In genomic region chr17:27315322-27315721, GRCh38 we compare ENCODE assay signal across 8 cellular contexts. TPM values are rescaled to one million over a fixed set of nuclear protein-coding genes. Genes with fewer than 3 reads are reported as not detected.
DNase-seq lines count a peak whose midpoint lies in the region; ATAC-seq and TF ChIP-seq lines count a peak whose summit lies in the region.

No MANE protein-coding gene starts in this region.

- no peaks in the 10 kb centered on the region for H3K4me1 Mint-ChIP-seq in stimulated activated naive CD8-positive, alpha-beta T cell treated with anti-CD3 and anti-CD28 coated beads, Interleukin-15, amount 100 ng/mL, for 72 hours

- no peak overlapping the region for H3K4me3 ChIP-seq in Peyer's patch

- no peak for TF ChIP-seq POLR2A in Peyer's patch (IDR thresholded peaks at IDR 0.05)

- H3K4me1 ChIP-seq in Peyer's patch = peaks cover 0 to 30% (median 3%) of the 10 kb centered on the region in 4 donors

- peak; percentile 45 for ATAC-seq in Right ventricle myocardium inferior
- no peak for ATAC-seq in GM18517 (IDR thresholded peaks at IDR 0.05; ENCODE audit: unreplicated experiment)
- ATAC-seq in stimulated activated naive CD8-positive, alpha-beta T cell treated with anti-CD3 and anti-CD28 coated beads, Interleukin-15, amount 100 ng/mL, for 72 hours = no peak

- H3K9me3 Mint-ChIP-seq in stimulated activated naive CD8-positive, alpha-beta T cell treated with anti-CD3 and anti-CD28 coated beads, Interleukin-15, amount 100 ng/mL, for 72 hours = no peaks in the 10 kb centered on the region

- no peak overlapping the region for H3K27ac Mint-ChIP-seq in stimulated activated naive CD8-positive, alpha-beta T cell treated with anti-CD3 and anti-CD28 coated beads, Interleukin-15, amount 100 ng/mL, for 72 hours

- peaks cover 0 to 84% (median under 1%) of the 10 kb centered on the region in 3 donors for H3K36me3 ChIP-seq in Peyer's patch

- H3K9me3 ChIP-seq in Peyer's patch = no peaks in the 10 kb centered on the region

- no peak for TF ChIP-seq CTCF in Peyer's patch (IDR thresholded peaks at IDR 0.05)

- no peaks in the 10 kb centered on the region for H3K27me3 ChIP-seq in Peyer's patch

- intact Hi-C loops in Right ventricle myocardium inferior (cut with DNase I) = no loop called here

- DNase-seq in Daoy (ENCODE audit: low read depth) (peak; percentile 41), Peyer's patch (peak in 1 of 3 donors; percentile 70), Right ventricle myocardium inferior (ENCODE audit: missing footprints) (peak; percentile 85), renal cortical epithelial cell (ENCODE audit: low read depth) (peak; percentile 99), AML-193 (lab: John Stamatoyannopoulos, UW) (no peak)
- no peak for DNase-seq in activated CD4-positive, alpha-beta T cell treated with anti-CD3 and anti-CD28 coated beads, Interleukin-2, amount 50 U/mL, for 4 hours
- no peak for DNase-seq in stimulated activated naive CD8-positive, alpha-beta T cell treated with anti-CD3 and anti-CD28 coated beads, Interleukin-15, amount 100 ng/mL, for 72 hours

- no peaks in the 10 kb centered on the region for H3K27me3 Mint-ChIP-seq in stimulated activated naive CD8-positive, alpha-beta T cell treated with anti-CD3 and anti-CD28 coated beads, Interleukin-15, amount 100 ng/mL, for 72 hours

- H3K4me3 Mint-ChIP-seq in stimulated activated naive CD8-positive, alpha-beta T cell treated with anti-CD3 and anti-CD28 coated beads, Interleukin-15, amount 100 ng/mL, for 72 hours = no peak overlapping the region

- peak overlapping the region in 3 of 4 donors; percentile 2 to 74 (median 62) for H3K27ac ChIP-seq in Peyer's patch

RNA-seq across cellular contexts. Expression of gene WSB1, which starts 21.4 kb away (rescaled TPM):
- total RNA-seq in Daoy (2014; rRNA removed; shearing (Covaris generic)) = 55.6 and 56.7 TPM in 2 replicates
- 100 to 1,000 TPM in 2 of 4 donors, 10 to 100 TPM in 2; 61.5 to 208 (median 112) TPM for total RNA-seq in Peyer's patch
- 48.7 TPM for total RNA-seq in Right ventricle myocardium inferior
- 104 and 189 TPM in 2 replicates for total RNA-seq in renal cortical epithelial cell

Comparison
In these comparisons a context has a peak if more than half of its experiments do, and no peak if none do; other contexts are left out.
1. DNase-seq: peak in Daoy (single experiment), Right ventricle myocardium inferior (single experiment) and renal cortical epithelial cell (single experiment); none in activated CD4-positive, alpha-beta T cell treated with anti-CD3 and anti-CD28 coated beads, Interleukin-2, amount 50 U/mL, for 4 hours (0 of 2), AML-193 (0 of 2) and stimulated activated naive CD8-positive, alpha-beta T cell treated with anti-CD3 and anti-CD28 coated beads, Interleukin-15, amount 100 ng/mL, for 72 hours (0 of 2).